In genomic region chr15:84944861-84945260, GRCh38 we compare ENCODE assay signal across 20 cellular contexts.
"Had no signal": no experiment of that assay in that cellular context is flagged by ENCODE, and none has a peak within 500 bp of the region (broad histone marks: within the 10 kb centered on the region; RNA-seq: fewer than 3 reads in every experiment).

No MANE protein-coding gene starts in this region.

- FAIRE-seq: kidney had no signal

- H3K79me2 ChIP-seq: parathyroid adenoma had no signal

- H3K9ac ChIP-seq: parathyroid adenoma had no signal

- DNase-seq: cortex of kidney; dorsolateral prefrontal cortex; effector CD8-positive, alpha-beta T cell; foreskin melanocyte; immature natural killer cell; kidney; left cardiac atrium; mesendoderm; naive B cell; retina; stimulated activated CD4-positive, alpha-beta T cell treated with anti-CD3 and anti-CD28 coated beads, Interleukin-1b, Interleukin-23, amount 100 ng/mL, for 48 hours; stimulated activated CD4-positive, alpha-beta T cell treated with anti-CD3 and anti-CD28 coated beads, Interleukin-4, amount 100 ng/mL, for 24 hours; stimulated activated naive B cell treated with anti-CD40 and anti-IgM and Interleukin-4, amounts not matched to agents 10 μg/mL and 1 μg/mL and 100 μg/mL, for 72 hours; stimulated activated naive CD8-positive, alpha-beta T cell treated with anti-CD3 and anti-CD28 coated beads, Interleukin-15, amount 100 ng/mL, for 72 hours; testis; upper lobe of right lung had no signal

- H3K4me3 ChIP-seq: dorsolateral prefrontal cortex, prostate gland, testis, tibial nerve, upper lobe of right lung, vagina had no signal

- H3K36me3 ChIP-seq: prostate gland, tibial nerve, upper lobe of right lung, vagina had no signal

- H3K4me1 ChIP-seq: parathyroid adenoma, prostate gland, testis had no signal

- H3K27me3 ChIP-seq: dorsolateral prefrontal cortex, testis, tibial nerve, upper lobe of right lung, vagina had no signal

- H3K9me3 ChIP-seq: prostate gland, testis, tibial nerve, upper lobe of right lung, vagina had no signal

- H2AFZ ChIP-seq: parathyroid adenoma had no signal

- ATAC-seq: stimulated activated naive B cell treated with anti-CD40 and anti-IgM and Interleukin-4, amounts not matched to agents 10 μg/mL and 1 μg/mL and 100 μg/mL, for 72 hours; stimulated activated naive CD8-positive, alpha-beta T cell treated with anti-CD3 and anti-CD28 coated beads, Interleukin-15, amount 100 ng/mL, for 72 hours had no signal

- H3K27ac ChIP-seq: parathyroid adenoma, prostate gland, testis, tibial nerve, upper lobe of right lung, vagina had no signal
